ENCODE assay signal across 29 cellular contexts in the genomic region with DNA sequence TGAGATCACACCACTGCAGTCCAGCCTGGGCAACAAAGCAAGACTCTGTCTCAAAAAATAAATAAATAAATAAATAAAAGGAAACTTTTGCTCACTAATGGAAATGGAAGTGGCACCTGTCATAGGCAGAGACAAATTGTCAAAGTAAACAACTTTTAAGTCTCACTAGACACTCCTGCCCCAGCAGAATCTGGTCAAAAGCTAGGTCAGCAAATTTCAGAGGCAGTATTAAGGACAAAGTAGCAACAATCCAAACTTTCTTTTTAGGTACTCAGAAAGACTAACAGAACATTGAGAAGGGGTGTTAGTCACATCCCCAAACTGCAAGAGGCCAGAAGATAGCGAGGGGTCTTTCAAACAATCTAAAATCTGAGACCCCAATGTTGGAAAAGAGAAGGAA.
"Had no signal": no experiment of that assay in that cellular context is flagged by ENCODE, and none has a peak within 500 bp of the region (broad histone marks: within the 10 kb centered on the region; RNA-seq: fewer than 3 reads in every experiment).

No MANE protein-coding gene starts in this region.

- H3K4me1 Mint-ChIP-seq: memory B cell; naive B cell; stimulated activated memory B cell treated with anti-CD40 and anti-IgM and Interleukin-4, amounts not matched to agents 10 μg/mL and 1 μg/mL and 100 μg/mL, for 72 hours had no signal

- H3K36me3 Mint-ChIP-seq: memory B cell; naive B cell; natural killer cell treated with Interleukin-12 subunit alpha and Interleukin-12 subunit beta and Interleukin-15 and Interleukin-18, amount 100 ng/mL, for 72 hours; stimulated activated memory B cell treated with anti-CD40 and anti-IgM and Interleukin-4, amounts not matched to agents 10 μg/mL and 1 μg/mL and 100 μg/mL, for 72 hours had no signal

- H3K4me3 ChIP-seq: dorsolateral prefrontal cortex, gastrocnemius medialis, heart left ventricle, hepatocyte, lung, mucosa of descending colon, psoas muscle, skin epidermis, spleen, testis, tibial artery, upper lobe of right lung, uterus had no signal

- H3K27me3 ChIP-seq: gastrocnemius medialis, hepatocyte, testis, uterus had no signal

- H3K36me3 ChIP-seq: gastrocnemius medialis, heart left ventricle, spleen, tibial artery, upper lobe of right lung, uterus had no signal

- ATAC-seq: esophagus mucosa; gastrocnemius medialis; heart left ventricle; left lobe of liver; mucosa of descending colon; natural killer cell treated with Interleukin-12 subunit alpha and Interleukin-12 subunit beta and Interleukin-15 and Interleukin-18, amount 100 ng/mL, for 72 hours; psoas muscle; right cardiac atrium; stimulated activated memory B cell treated with anti-CD40 and anti-IgM and Interleukin-4, amounts not matched to agents 10 μg/mL and 1 μg/mL and 100 μg/mL, for 72 hours; stimulated activated naive CD8-positive, alpha-beta T cell treated with anti-CD3 and anti-CD28 coated beads, Interleukin-15, Interleukin-2, amounts not matched to agents 100 U/mL and 50 U/mL, for 24 hours; upper lobe of right lung had no signal

- H3K27ac Mint-ChIP-seq: memory B cell; naive B cell; natural killer cell treated with Interleukin-12 subunit alpha and Interleukin-12 subunit beta and Interleukin-15 and Interleukin-18, amount 100 ng/mL, for 72 hours; stimulated activated memory B cell treated with anti-CD40 and anti-IgM and Interleukin-4, amounts not matched to agents 10 μg/mL and 1 μg/mL and 100 μg/mL, for 72 hours had no signal

- H3K4me2 ChIP-seq: hepatocyte had no signal

- H3K79me2 ChIP-seq: hepatocyte had no signal

- H3K27ac ChIP-seq: dorsolateral prefrontal cortex, epithelial cell of prostate, gastrocnemius medialis, heart left ventricle, hepatocyte, psoas muscle, skin epidermis, spleen, testis, tibial artery, upper lobe of right lung, uterus had no signal

- H3K9me3 Mint-ChIP-seq: natural killer cell treated with Interleukin-12 subunit alpha and Interleukin-12 subunit beta and Interleukin-15 and Interleukin-18, amount 100 ng/mL, for 72 hours had no signal

- H3K9me3 ChIP-seq: gastrocnemius medialis, heart left ventricle, mucosa of descending colon, psoas muscle, spleen, testis, tibial artery, upper lobe of right lung, uterus had no signal

- H3K4me1 ChIP-seq: gastrocnemius medialis, heart left ventricle, psoas muscle, spleen, testis, tibial artery, upper lobe of right lung, uterus had no signal

- DNase-seq: dorsolateral prefrontal cortex; effector CD4-positive, alpha-beta T cell; foreskin fibroblast; gastrocnemius medialis; heart left ventricle; kidney; mucosa of descending colon; naive B cell; nucleus accumbens; posterior cingulate gyrus; psoas muscle; right cardiac atrium; spleen; stimulated activated CD4-positive, alpha-beta T cell treated with anti-CD3 and anti-CD28 coated beads, Interleukin-4, amount 100 ng/mL, for 4 hours; stimulated activated naive CD8-positive, alpha-beta T cell treated with anti-CD3 and anti-CD28 coated beads, Interleukin-15, Interleukin-2, amounts not matched to agents 100 U/mL and 50 U/mL, for 24 hours; substantia nigra; testis; tibial artery; upper lobe of right lung; uterus had no signal

- H3K4me3 Mint-ChIP-seq: memory B cell; naive B cell; natural killer cell treated with Interleukin-12 subunit alpha and Interleukin-12 subunit beta and Interleukin-15 and Interleukin-18, amount 100 ng/mL, for 72 hours; stimulated activated memory B cell treated with anti-CD40 and anti-IgM and Interleukin-4, amounts not matched to agents 10 μg/mL and 1 μg/mL and 100 μg/mL, for 72 hours had no signal

- H2AFZ ChIP-seq: hepatocyte had no signal
